20 cellular contexts compared by ENCODE assay signal in genomic region chr11:120410622-120411380, GRCh38.
"Had no signal": no experiment of that assay in that cellular context is flagged by ENCODE, and none has a peak within 500 bp of the region (broad histone marks: within the 10 kb centered on the region; RNA-seq: fewer than 3 reads in every experiment).

No MANE protein-coding gene starts in this region.

- ATAC-seq: activated CD4-positive, CD25-positive, alpha-beta regulatory T cell treated with anti-CD3 and anti-CD28 coated beads, Interleukin-2, amount 50 U/mL, for 24 hours; activated CD8-positive, alpha-beta T cell treated with anti-CD3 and anti-CD28 coated beads, Interleukin-2, amount 10 ng/mL, durations not matched to agents 7 days and 5 days; activated naive CD8-positive, alpha-beta T cell treated with anti-CD3 and anti-CD28 coated beads, Interleukin-2, amount 50 U/mL, for 24 hours; left cardiac atrium; stimulated activated naive B cell treated with anti-CD40 and anti-IgM and Interleukin-4, amounts not matched to agents 10 μg/mL and 1 μg/mL and 100 μg/mL, for 72 hours had no signal

- DNase-seq: activated CD4-positive, alpha-beta T cell treated with anti-CD3 and anti-CD28 coated beads, Interleukin-2, amount 10 ng/mL, durations not matched to agents 7 days and 5 days; activated CD8-positive, alpha-beta T cell treated with anti-CD3 and anti-CD28 coated beads, Interleukin-2, amount 10 ng/mL, durations not matched to agents 7 days and 5 days; activated naive CD4-positive, alpha-beta T cell treated with Interleukin-2 at 50 U/mL for 16 hours; activated naive CD8-positive, alpha-beta T cell treated with anti-CD3 and anti-CD28 coated beads, Interleukin-2, amount 50 U/mL, for 24 hours; activated T-cell treated with anti-CD3 and anti-CD28 coated beads, Interleukin-2, amount 50 U/mL, for 24 hours; aorta; cerebellar nuclear complex; cortex of kidney; effector CD4-positive, alpha-beta T cell; left cardiac atrium; nephron progenitor cell; nucleus accumbens; sigmoid colon; spleen; stimulated activated naive B cell treated with anti-CD40 and anti-IgM and Interleukin-4, amounts not matched to agents 10 μg/mL and 1 μg/mL and 100 μg/mL, for 72 hours; upper lobe of left lung had no signal

- H3K9me3 ChIP-seq: esophagus muscularis mucosa, sigmoid colon, spleen, thoracic aorta, upper lobe of left lung had no signal

- H3K27me3 ChIP-seq: esophagus muscularis mucosa, sigmoid colon, spleen, upper lobe of left lung had no signal

- H3K4me3 ChIP-seq: esophagus muscularis mucosa, lung, sigmoid colon, spleen, thoracic aorta, upper lobe of left lung had no signal

- H3K36me3 ChIP-seq: sigmoid colon, thoracic aorta, upper lobe of left lung had no signal

- H3K27ac ChIP-seq: esophagus muscularis mucosa, sigmoid colon, spleen, thoracic aorta had no signal
